23 cellular contexts compared by ENCODE assay signal in the genomic region with DNA sequence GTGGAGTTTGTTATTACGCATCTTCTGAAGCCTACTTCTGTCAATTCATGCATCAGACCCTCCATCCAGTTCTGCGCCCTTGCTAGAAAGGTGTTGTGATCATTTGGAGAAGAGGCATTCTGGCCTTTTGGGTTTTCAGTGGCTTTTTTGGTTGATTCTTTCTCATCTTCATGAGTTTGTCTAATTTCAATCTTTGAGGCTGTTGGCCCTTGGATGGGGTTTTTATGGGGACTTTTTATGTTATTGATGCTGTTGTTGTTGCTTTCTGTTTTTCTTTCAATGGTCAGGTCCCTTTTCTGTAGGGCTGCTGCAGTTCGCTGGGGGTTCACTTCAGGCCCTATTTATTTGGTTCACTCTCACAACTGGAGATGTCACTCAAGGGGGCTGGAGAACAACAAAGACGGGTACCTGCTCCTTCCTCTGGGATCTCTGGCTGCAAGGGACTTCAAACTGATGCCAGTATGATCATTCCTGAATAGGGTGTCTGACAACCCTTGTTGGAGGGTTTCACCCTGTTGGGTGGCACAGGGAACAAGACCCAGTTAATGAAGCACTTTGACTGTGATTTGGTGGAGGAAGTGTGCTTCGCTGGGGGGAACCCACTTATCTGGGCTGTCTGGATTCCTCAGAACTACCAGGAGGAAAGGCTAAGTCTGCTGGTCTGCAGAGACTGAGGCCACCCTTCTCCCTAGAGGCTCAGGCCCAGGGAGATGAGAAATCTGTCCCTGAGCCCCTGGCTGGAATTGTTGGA.
DNase-seq lines count a peak whose midpoint lies in the region; ATAC-seq lines count a peak whose summit lies in the region.
"Had no signal": no experiment of that assay in that cellular context is flagged by ENCODE, and none has a peak within 500 bp of the region (broad histone marks: within the 10 kb centered on the region; RNA-seq: fewer than 3 reads in every experiment).

No MANE protein-coding gene starts in this region.

- H3K4me3 Mint-ChIP-seq in stimulated activated naive CD8-positive, alpha-beta T cell treated with anti-CD3 and anti-CD28 coated beads, Interleukin-15, amount 100 ng/mL, for 72 hours = no peak overlapping the region
- H3K4me3 Mint-ChIP-seq: H9 had no signal

- H3K4me1 Mint-ChIP-seq in stimulated activated naive CD8-positive, alpha-beta T cell treated with anti-CD3 and anti-CD28 coated beads, Interleukin-15, amount 100 ng/mL, for 72 hours = peaks cover 12% of the 10 kb centered on the region
- H3K4me1 Mint-ChIP-seq: H9 had no signal

- DNase-seq in stimulated activated naive CD8-positive, alpha-beta T cell treated with anti-CD3 and anti-CD28 coated beads, Interleukin-15, amount 100 ng/mL, for 72 hours = no peak
- no peak for DNase-seq in stimulated activated naive CD8-positive, alpha-beta T cell treated with anti-CD3 and anti-CD28 coated beads, Interleukin-15, Interleukin-2, amounts not matched to agents 100 U/mL and 50 U/mL, for 24 hours
- DNase-seq in NCI-H2107 (lab: John Stamatoyannopoulos, UW) (no peak), kidney tubule cell (ENCODE audit: low spot score) (no peak)
- DNase-seq: Calu3; DMS79 treated with DMSO at 0.1 percent for 48 hours; GM23248; H9; IMR-90; KG1; MG63; NCI-H1105 treated with DMSO at 0.1 percent for 48 hours; NCI-H146; NCI-H2029; NCI-H446 treated with DMSO at 0.1 percent for 48 hours; NCI-H526; NK-92 treated with Interleukin-12 subunit alpha and Interleukin-12 subunit beta, amount 100 ng/mL, for 24 hours; PC-3 had no signal

- H3K27me3 Mint-ChIP-seq in stimulated activated naive CD8-positive, alpha-beta T cell treated with anti-CD3 and anti-CD28 coated beads, Interleukin-15, amount 100 ng/mL, for 72 hours = no peaks in the 10 kb centered on the region

- H3K9me3 Mint-ChIP-seq in stimulated activated naive CD8-positive, alpha-beta T cell treated with anti-CD3 and anti-CD28 coated beads, Interleukin-15, amount 100 ng/mL, for 72 hours = peaks cover 34 to 37% of the 10 kb centered on the region in 2 donors

- no peak for ATAC-seq in stimulated activated naive CD8-positive, alpha-beta T cell treated with anti-CD3 and anti-CD28 coated beads, Interleukin-15, amount 100 ng/mL, for 72 hours
- ATAC-seq in stimulated activated naive CD8-positive, alpha-beta T cell treated with anti-CD3 and anti-CD28 coated beads, Interleukin-15, Interleukin-2, amounts not matched to agents 100 U/mL and 50 U/mL, for 24 hours = no peak
- ATAC-seq in GM18868 (IDR thresholded peaks at IDR 0.05; ENCODE audit: unreplicated experiment) = peak; percentile 67
- peak; percentile 70 for ATAC-seq in HG03432 (IDR thresholded peaks at IDR 0.05; ENCODE audit: unreplicated experiment)
- no peak for ATAC-seq in HG03520 (IDR thresholded peaks at IDR 0.05; ENCODE audit: unreplicated experiment)
- ATAC-seq: PC-3, Right ventricle myocardium inferior, SK-N-SH treated with all-trans-retinoic acid at 6 μM for 48 hours had no signal

- peak overlapping the region; percentile 18 to 21 for H3K27ac Mint-ChIP-seq in stimulated activated naive CD8-positive, alpha-beta T cell treated with anti-CD3 and anti-CD28 coated beads, Interleukin-15, amount 100 ng/mL, for 72 hours
- H3K27ac Mint-ChIP-seq: H9 had no signal

Comparison
In these comparisons a context has a peak if more than half of its experiments do, and no peak if none do; other contexts are left out.
1. ATAC-seq: peak in GM18868 (single experiment) and HG03432 (single experiment); none in stimulated activated naive CD8-positive, alpha-beta T cell treated with anti-CD3 and anti-CD28 coated beads, Interleukin-15, amount 100 ng/mL, for 72 hours (single experiment), stimulated activated naive CD8-positive, alpha-beta T cell treated with anti-CD3 and anti-CD28 coated beads, Interleukin-15, Interleukin-2, amounts not matched to agents 100 U/mL and 50 U/mL, for 24 hours (single experiment) and HG03520 (single experiment).